8 cellular contexts compared by ENCODE assay signal in the genomic region with DNA sequence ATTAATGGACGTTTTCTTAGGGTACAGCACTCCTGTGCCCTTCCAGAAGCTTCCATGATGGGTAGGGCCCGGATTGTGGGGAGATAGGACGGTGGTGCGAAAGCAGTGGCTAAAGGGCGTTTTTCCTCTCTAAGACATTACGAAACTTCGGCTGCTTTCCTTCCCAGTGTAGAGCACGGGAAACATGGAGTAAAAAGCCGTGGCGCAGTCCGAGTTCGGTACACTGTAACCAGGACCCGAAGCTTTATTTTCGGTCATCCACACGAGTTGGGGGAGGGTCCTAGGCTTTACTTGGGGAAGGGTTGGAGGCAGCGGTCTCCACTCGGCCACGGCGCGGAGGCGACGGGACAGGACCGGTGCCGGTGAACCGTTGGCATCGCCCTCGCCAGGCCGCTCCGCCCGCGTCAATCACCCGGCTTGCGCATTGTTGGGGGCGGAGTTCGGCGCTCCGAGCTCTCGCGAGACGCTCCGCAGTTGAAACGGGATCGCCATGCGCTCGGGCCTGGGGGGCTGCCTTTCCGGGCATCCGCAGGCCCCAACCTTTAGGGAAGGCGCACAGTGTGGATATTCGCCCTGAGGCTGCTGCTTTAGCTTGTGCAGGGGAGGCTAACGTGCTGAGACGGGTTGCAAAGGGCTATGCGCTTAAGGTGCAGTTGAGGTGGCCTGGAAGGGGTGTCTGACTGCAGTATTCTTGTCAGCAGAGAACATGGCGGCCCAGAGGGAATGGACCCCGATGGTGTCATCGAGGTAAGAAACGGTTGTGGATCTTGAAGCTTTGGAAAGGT. TPM values are rescaled to one million over a fixed set of nuclear protein-coding genes. Genes with fewer than 3 reads are reported as not detected.
A peak's percentile ranks its signal among the peaks of the same experiment; 100 is the strongest.
DNase-seq lines count a peak whose midpoint lies in the region; ATAC-seq and TF ChIP-seq lines count a peak whose summit lies in the region.

No MANE protein-coding gene starts in this region.

- H3K36me3 ChIP-seq in BLaER1 treated with 17β-estradiol and CSF1 and Interleukin-3, amounts not matched to agents 10 nM and 100 nM: peaks cover 49 to 52% (median 51%) of the 10 kb centered on the region in 11 experiments

- DNase-seq in NOMO-1 treated with dmso at 0.1 percent for 144 hours (lab: John Stamatoyannopoulos, UW; ENCODE audit: unreplicated experiment) (peak; percentile 67), erythroblast (lab: John Stamatoyannopoulos, UW) (peak; percentile 89 to 94), mucosa of gallbladder (ENCODE audit: low spot score) (peak; percentile 88)
- peak; percentile 84 for DNase-seq in activated T-cell treated with anti-CD3 and anti-CD28 coated beads, Interleukin-2, amount 50 U/mL, for 1 hour
- DNase-seq in stimulated activated CD8-positive, alpha-beta memory T cell treated with anti-CD3 and anti-CD28 coated beads, Interleukin-4, amount 100 ng/mL, for 24 hours (ENCODE audit: low read depth): peak; percentile 59

- peak; percentile 97 for TF ChIP-seq POLR2A in erythroblast (IDR thresholded peaks at IDR 0.05; ENCODE audit: low read length)

- H3K27me3 ChIP-seq in BLaER1 treated with 17β-estradiol and CSF1 and Interleukin-3, amounts not matched to agents 10 nM and 100 nM: no peaks in the 10 kb centered on the region

- H3K9me3 ChIP-seq in BLaER1 treated with 17β-estradiol and CSF1 and Interleukin-3, amounts not matched to agents 10 nM and 100 nM (replicated peaks in 1 of 11): peaks cover 0 to 9% (median 0%) of the 10 kb centered on the region in 11 experiments; a peak in 4 of 22 replicates

- H3K27ac ChIP-seq in BLaER1 treated with 17β-estradiol and CSF1 and Interleukin-3, amounts not matched to agents 10 nM and 100 nM: peak overlapping the region; percentile 96 to 100 (median 100)

- H3K4me2 ChIP-seq in BLaER1 treated with 17β-estradiol and CSF1 and Interleukin-3, amounts not matched to agents 10 nM and 100 nM: peak overlapping the region; percentile 81 to 98 (median 94)

- H4K20me1 ChIP-seq in BLaER1 treated with 17β-estradiol and CSF1 and Interleukin-3, amounts not matched to agents 10 nM and 100 nM: peaks cover 52 to 55% (median 53%) of the 10 kb centered on the region in 11 experiments

- H3K9ac ChIP-seq in BLaER1 treated with 17β-estradiol and CSF1 and Interleukin-3, amounts not matched to agents 10 nM and 100 nM: peak overlapping the region; percentile 94 to 100 (median 99)

- ATAC-seq in GM19395 (IDR thresholded peaks at IDR 0.05; ENCODE audit: unreplicated experiment) (peak; percentile 63), HG03460 (IDR thresholded peaks at IDR 0.05; ENCODE audit: unreplicated experiment) (peak; percentile 68)

- peak overlapping the region; percentile 88 to 99 (median 94) for H3K4me3 ChIP-seq in BLaER1 treated with 17β-estradiol and CSF1 and Interleukin-3, amounts not matched to agents 10 nM and 100 nM

- H3K4me1 ChIP-seq in BLaER1 treated with 17β-estradiol and CSF1 and Interleukin-3, amounts not matched to agents 10 nM and 100 nM: peaks cover 32 to 46% (median 40%) of the 10 kb centered on the region in 10 experiments

RNA-seq across cellular contexts. Expression of a gene that starts 0.5 kb away (rescaled TPM):
- 535 TPM for total RNA-seq in mucosa of gallbladder

RNA-seq across cellular contexts. Expression of a gene that starts 22.4 kb away (rescaled TPM):
- total RNA-seq in mucosa of gallbladder: 9.4 TPM

RNA-seq across cellular contexts. Expression of a gene that starts 58.6 kb away (rescaled TPM):
- total RNA-seq in mucosa of gallbladder: 0.26 TPM

Comparison
In these comparisons a context has a peak if more than half of its experiments do, and no peak if none do; other contexts are left out.
1. Peak in every context shown above with its lines: DNase-seq, ATAC-seq, H3K4me3 ChIP-seq and H3K27ac ChIP-seq.